Comparison of ENCODE assay signal across 15 cellular contexts in the genomic region with DNA sequence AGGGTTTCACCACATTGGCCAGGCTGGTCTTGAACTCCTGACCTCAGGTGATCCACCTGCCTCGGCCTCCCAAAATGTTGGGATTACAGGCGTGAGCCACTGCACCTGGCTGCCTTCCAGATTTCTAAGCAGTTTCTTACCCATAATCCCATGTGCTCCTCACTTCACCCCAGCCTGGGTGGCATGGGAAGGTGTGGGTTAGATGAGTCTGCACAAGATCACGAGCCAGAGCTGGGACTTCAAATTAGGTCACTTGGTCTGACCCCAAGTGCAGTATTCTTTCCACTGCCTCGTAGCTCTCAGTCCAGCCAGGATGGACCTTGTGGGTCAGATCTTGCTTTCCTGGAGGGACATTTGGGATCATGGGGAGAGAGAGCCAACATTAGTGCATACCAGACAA. TPM values are rescaled to one million over a fixed set of nuclear protein-coding genes. Genes with fewer than 3 reads are reported as not detected.
"Had no signal": no experiment of that assay in that cellular context is flagged by ENCODE, and none has a peak within 500 bp of the region (broad histone marks: within the 10 kb centered on the region; RNA-seq: fewer than 3 reads in every experiment).

No MANE protein-coding gene starts in this region.

- DNase-seq: activated CD4-positive, alpha-beta T cell treated with anti-CD3 and anti-CD28 coated beads for 48 hours; activated naive CD4-positive, alpha-beta T cell treated with anti-CD3 and anti-CD28 coated beads, Interleukin-2, amount 10 ng/mL, durations not matched to agents 7 days and 5 days; caudate nucleus; cortex of kidney; left cardiac atrium; naive B cell; stimulated activated CD4-positive, alpha-beta T cell treated with anti-CD3 and anti-CD28 coated beads, Interleukin-12 subunit alpha, Interleukin-12 subunit beta, amount 100 ng/mL, for 4 hours; stimulated activated CD4-positive, alpha-beta T cell treated with anti-CD3 and anti-CD28 coated beads, Interleukin-2, amount 100 ng/mL, for 48 hours had no signal

- H3K4me3 Mint-ChIP-seq: activated naive CD4-positive, alpha-beta T cell treated with anti-CD3 and anti-CD28 coated beads, Interleukin-2, amount 10 ng/mL, durations not matched to agents 7 days and 5 days; activated T-helper 1 cell treated with anti-CD3 and anti-CD28 coated beads, Interleukin-12 subunit alpha, Interleukin-12 subunit beta, Interleukin-2, Interleukin-4 antibody, amounts not matched to agents 30 ng/mL and 10 ng/mL and 1 ng/mL, durations not matched to agents 14 hours and 24 hours and 36 hours; stimulated activated naive CD8-positive, alpha-beta T cell treated with anti-CD3 and anti-CD28 coated beads, Interleukin-15, Interleukin-2, amounts not matched to agents 100 ng/mL and 50 ng/mL, for 24 hours; WTC11 had no signal

- H3K27ac Mint-ChIP-seq: activated naive CD4-positive, alpha-beta T cell treated with anti-CD3 and anti-CD28 coated beads, Interleukin-2, amount 10 ng/mL, durations not matched to agents 7 days and 5 days; progenitor cell of endocrine pancreas; WTC11 had no signal

- H3K27me3 Mint-ChIP-seq: naive B cell; stimulated activated naive CD8-positive, alpha-beta T cell treated with anti-CD3 and anti-CD28 coated beads, Interleukin-15, Interleukin-2, amounts not matched to agents 100 ng/mL and 50 ng/mL, for 24 hours had no signal

- ATAC-seq: sciatic nerve had no signal

- H3K36me3 Mint-ChIP-seq: activated naive CD4-positive, alpha-beta T cell treated with anti-CD3 and anti-CD28 coated beads, Interleukin-2, amount 10 ng/mL, durations not matched to agents 7 days and 5 days; naive B cell; WTC11 had no signal

- H3K9me3 Mint-ChIP-seq: activated naive CD4-positive, alpha-beta T cell treated with anti-CD3 and anti-CD28 coated beads, Interleukin-2, amount 10 ng/mL, durations not matched to agents 7 days and 5 days; activated T-helper 1 cell treated with anti-CD3 and anti-CD28 coated beads, Interleukin-12 subunit alpha, Interleukin-12 subunit beta, Interleukin-2, Interleukin-4 antibody, amounts not matched to agents 30 ng/mL and 10 ng/mL and 1 ng/mL, durations not matched to agents 14 hours and 24 hours and 36 hours; naive B cell; stimulated activated naive CD8-positive, alpha-beta T cell treated with anti-CD3 and anti-CD28 coated beads, Interleukin-15, Interleukin-2, amounts not matched to agents 100 ng/mL and 50 ng/mL, for 24 hours; WTC11 had no signal

RNA-seq across cellular contexts. Expression of gene CRB2, which starts 50.1 kb away (rescaled TPM):
- total RNA-seq: activated T-helper 1 cell treated with anti-CD3 and anti-CD28 coated beads, Interleukin-12 subunit alpha, Interleukin-12 subunit beta, Interleukin-2, Interleukin-4 antibody, amounts not matched to agents 30 ng/mL and 10 ng/mL and 1 ng/mL, durations not matched to agents 14 hours and 24 hours and 36 hours; lung microvascular endothelial cell; T-helper 1 cell treated with Interleukin-12 subunit alpha and Interleukin-12 subunit beta and Interleukin-4 antibody, amounts not matched to agents 30 ng/mL and 1 ng/mL, for 36 hours had no signal
